In genomic region chr14:103109789-103110415, GRCh38 we compare ENCODE assay signal across 6 cellular contexts. TPM values are rescaled to one million over a fixed set of nuclear protein-coding genes. Genes with fewer than 3 reads are reported as not detected.
DNase-seq lines count a peak whose midpoint lies in the region; ATAC-seq and TF ChIP-seq lines count a peak whose summit lies in the region.

No MANE protein-coding gene starts in this region.

- no peak for TF ChIP-seq CTCF in RWPE2 (IDR thresholded peaks at IDR 0.05; ENCODE audit: poor library complexity, severe bottlenecking)
- TF ChIP-seq CTCF in tibial nerve (IDR thresholded peaks at IDR 0.05): no peak

- H3K4me2 ChIP-seq in BLaER1 treated with 17β-estradiol and CSF1 and Interleukin-3, amounts not matched to agents 10 nM and 100 nM: peak overlapping the region; percentile 60 to 92 (median 81); a peak in 21 of 22 replicates

- TF ChIP-seq EP300 in tibial nerve (IDR thresholded peaks at IDR 0.05): no peak

- no peak overlapping the region for H3K4me3 ChIP-seq in BLaER1 treated with 17β-estradiol and CSF1 and Interleukin-3, amounts not matched to agents 10 nM and 100 nM
- H3K4me3 ChIP-seq in RWPE2 (ENCODE audit: severe bottlenecking) (no peak overlapping the region), tibial nerve (no peak overlapping the region)

- H3K27me3 ChIP-seq in BLaER1 treated with 17β-estradiol and CSF1 and Interleukin-3, amounts not matched to agents 10 nM and 100 nM: peaks cover under 1 to 7% (median 2%) of the 10 kb centered on the region in 11 experiments
- H3K27me3 ChIP-seq in RWPE2 (ENCODE audit: insufficient read depth, poor library complexity, severe bottlenecking): no peaks in the 10 kb centered on the region
- peaks cover 0 to under 1% of the 10 kb centered on the region in 2 donors for H3K27me3 ChIP-seq in tibial nerve

- peak overlapping the region in 7 of 11 experiments; percentile 2 to 63 (median 25); a peak in 9 of 22 replicates for H3K27ac ChIP-seq in BLaER1 treated with 17β-estradiol and CSF1 and Interleukin-3, amounts not matched to agents 10 nM and 100 nM
- H3K27ac ChIP-seq in RWPE2 (ENCODE audit: poor library complexity, severe bottlenecking) (peak overlapping the region; percentile 46), tibial nerve (peak overlapping the region in 2 of 4 donors; percentile 29 to 54)

- 22 to 35% methylated on average over 9 to 21 of the region's 27 CpGs for WGBS in tibial nerve, 2 donors

- peaks cover 0 to 14% (median 0%) of the 10 kb centered on the region in 11 experiments; a peak in 3 of 22 replicates for H4K20me1 ChIP-seq in BLaER1 treated with 17β-estradiol and CSF1 and Interleukin-3, amounts not matched to agents 10 nM and 100 nM

- H3K9ac ChIP-seq in BLaER1 treated with 17β-estradiol and CSF1 and Interleukin-3, amounts not matched to agents 10 nM and 100 nM: peak overlapping the region in 4 of 11 experiments; percentile 0 to 35 (median 26); a peak in 1 of 22 replicates

- no peaks in the 10 kb centered on the region for H3K36me3 ChIP-seq in BLaER1 treated with 17β-estradiol and CSF1 and Interleukin-3, amounts not matched to agents 10 nM and 100 nM
- H3K36me3 ChIP-seq in RWPE2 (ENCODE audit: low read depth) (no peaks in the 10 kb centered on the region), tibial nerve (no peaks in the 10 kb centered on the region)

- peaks cover 71 to 86% (median 83%) of the 10 kb centered on the region in 10 experiments for H3K4me1 ChIP-seq in BLaER1 treated with 17β-estradiol and CSF1 and Interleukin-3, amounts not matched to agents 10 nM and 100 nM
- H3K4me1 ChIP-seq in RWPE2 (ENCODE audit: insufficient read depth, poor library complexity, severe bottlenecking) (peaks cover 24% of the 10 kb centered on the region), tibial nerve (peaks cover 0 to 54% (median 27%) of the 10 kb centered on the region in 4 donors)

- H3K9me3 ChIP-seq in BLaER1 treated with 17β-estradiol and CSF1 and Interleukin-3, amounts not matched to agents 10 nM and 100 nM (replicated peaks in 1 of 11): no peaks in the 10 kb centered on the region
- H3K9me3 ChIP-seq in RWPE2 (ENCODE audit: severe bottlenecking) (no peaks in the 10 kb centered on the region), tibial nerve (no peaks in the 10 kb centered on the region)

- no peak for TF ChIP-seq POLR2A in tibial nerve (IDR thresholded peaks at IDR 0.05)

- peak; percentile 54 for ATAC-seq in RWPE2 (ENCODE audit: low read depth)
- no peak for ATAC-seq in GM21381 (IDR thresholded peaks at IDR 0.05; ENCODE audit: unreplicated experiment)

- in situ Hi-C loops in KBM-7 (cut with MboI; ENCODE audit: low pct_unique_long_range_greater_than_20kb, low sequenced_read_pairs): no loop called here

- DNase-seq in RWPE2 (ENCODE audit: low spot score): no peak
- peak; percentile 68 for DNase-seq in left kidney (ENCODE audit: low read depth, low spot score)
- DNase-seq in KBM-7: no peak
- no peak for DNase-seq in tibial nerve (ENCODE audit: low spot score in 2 of 2)

RNA-seq across cellular contexts. Expression of gene TNFAIP2, which starts 13.4 kb away (rescaled TPM):
- 10 to 100 TPM; 42.9 to 49.4 (median 47.8) TPM for total RNA-seq in tibial nerve

RNA-seq across cellular contexts. Expression of gene EXOC3L4, which starts 15.4 kb away (rescaled TPM):
- 1 to 10 TPM in 2 of 4 donors, under 1 TPM in 2; 0.63 to 2.1 (median 1.3) TPM for total RNA-seq in tibial nerve

RNA-seq across cellular contexts. Expression of gene LBHD2, which starts 25.9 kb away (rescaled TPM):
- not detected for total RNA-seq in tibial nerve

RNA-seq across cellular contexts. Expression of gene CDC42BPB, which starts 52.6 kb away (rescaled TPM):
- total RNA-seq in tibial nerve: 100 to 1,000 TPM; 115 to 172 (median 134) TPM
